Comparison of ENCODE assay signal across 29 cellular contexts in genomic region chr13:41388143-41388881, GRCh38.
"Had no signal": no experiment of that assay in that cellular context is flagged by ENCODE, and none has a peak within 500 bp of the region (broad histone marks: within the 10 kb centered on the region; RNA-seq: fewer than 3 reads in every experiment).

No MANE protein-coding gene starts in this region.

- H3K4me1 ChIP-seq: ascending aorta, breast epithelium, foreskin keratinocyte, gastrocnemius medialis had no signal

- H3K9me3 ChIP-seq: ascending aorta, breast epithelium, esophagus muscularis mucosa, gastrocnemius medialis had no signal

- DNase-seq: activated B cell treated with CpG ODN at 0.5 μM for 24 hours; activated CD4-positive, alpha-beta memory T cell treated with anti-CD3 and anti-CD28 coated beads, Interleukin-2, amount 10 ng/mL, durations not matched to agents 7 days and 5 days; activated CD4-positive, alpha-beta T cell treated with anti-CD3 and anti-CD28 coated beads for 48 hours; activated CD4-positive, alpha-beta T cell treated with anti-CD3 and anti-CD28 coated beads, Interleukin-2, amount 50 U/mL, for 4 hours; activated CD8-positive, alpha-beta memory T cell treated with anti-CD3 and anti-CD28 coated beads, Interleukin-2, amount 50 U/mL, for 48 hours; activated gamma-delta T cell; activated naive CD4-positive, alpha-beta T cell; activated naive CD4-positive, alpha-beta T cell treated with anti-CD3 and anti-CD28 coated beads, Interleukin-2, amount 10 ng/mL, durations not matched to agents 7 days and 5 days; activated naive CD8-positive, alpha-beta T cell treated with anti-CD3 and anti-CD28 coated beads, Interleukin-2, amount 10 ng/mL, durations not matched to agents 7 days and 5 days; activated T-cell treated with anti-CD3 and anti-CD28 coated beads for 4 hours; activated T-cell treated with anti-CD3 and anti-CD28 coated beads, Interleukin-2, amount 50 U/mL, for 24 hours; activated T-cell treated with anti-CD3 and anti-CD28 coated beads, Interleukin-2, amount 50 U/mL, for 72 hours; cortex of kidney; dermis blood vessel endothelial cell; effector CD4-positive, alpha-beta T cell; effector memory CD8-positive, alpha-beta T cell; foreskin keratinocyte; gastrocnemius medialis; glutamatergic neuron; T-helper 1 cell; T-helper 17 cell; T1000; WERI-Rb-1 had no signal

- H3K27ac ChIP-seq: ascending aorta, breast epithelium, cardiac muscle cell, esophagus muscularis mucosa, foreskin keratinocyte, WERI-Rb-1 had no signal

- H3K4me3 ChIP-seq: ascending aorta, breast epithelium, cardiac muscle cell, esophagus muscularis mucosa, gastrocnemius medialis had no signal

- H3K36me3 ChIP-seq: ascending aorta, breast epithelium, cardiac muscle cell, esophagus muscularis mucosa, gastrocnemius medialis, WERI-Rb-1 had no signal

- H3K27me3 ChIP-seq: ascending aorta, breast epithelium, cardiac muscle cell, esophagus muscularis mucosa, gastrocnemius medialis had no signal

- ATAC-seq: activated CD4-positive, CD25-positive, alpha-beta regulatory T cell treated with anti-CD3 and anti-CD28 coated beads, Interleukin-2, amount 50 U/mL, for 24 hours; activated naive CD4-positive, alpha-beta T cell treated with anti-CD3 and anti-CD28 coated beads, Interleukin-2, amount 50 U/mL, for 72 hours; activated T-cell treated with anti-CD3 and anti-CD28 coated beads, Interleukin-2, amount 50 U/mL, for 72 hours; effector memory CD8-positive, alpha-beta T cell; foreskin keratinocyte; gastrocnemius medialis; T-helper 17 cell had no signal
